ENCODE assay signal across 1 cellular context in genomic region chr18:49727816-49728215, GRCh38.
TF ChIP-seq lines count a peak whose summit lies in the region.

No MANE protein-coding gene starts in this region.

TF ChIP-seq in SK-N-SH treated with all-trans-retinoic acid at 6 μM for 48 hours, 23 proteins besides CTCF, POLR2A, EP300 and RAD21:
- TF ChIP-seq, protein P1, sequence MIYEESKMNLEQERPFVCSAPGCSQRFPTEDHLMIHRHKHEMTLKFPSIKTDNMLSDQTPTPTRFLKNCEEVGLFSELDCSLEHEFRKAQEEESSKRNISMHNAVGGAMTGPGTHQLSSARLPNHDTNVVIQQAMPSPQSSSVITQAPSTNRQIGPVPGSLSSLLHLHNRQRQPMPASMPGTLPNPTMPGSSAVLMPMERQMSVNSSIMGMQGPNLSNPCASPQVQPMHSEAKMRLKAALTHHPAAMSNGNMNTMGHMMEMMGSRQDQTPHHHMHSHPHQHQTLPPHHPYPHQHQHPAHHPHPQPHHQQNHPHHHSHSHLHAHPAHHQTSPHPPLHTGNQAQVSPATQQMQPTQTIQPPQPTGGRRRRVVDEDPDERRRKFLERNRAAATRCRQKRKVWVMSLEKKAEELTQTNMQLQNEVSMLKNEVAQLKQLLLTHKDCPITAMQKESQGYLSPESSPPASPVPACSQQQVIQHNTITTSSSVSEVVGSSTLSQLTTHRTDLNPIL (CRISPR knock-in tag; IDR thresholded peaks at IDR 0.05; ENCODE audit: low read depth): no peak
- TF ChIP-seq TSHZ2 (CRISPR knock-in tag; IDR thresholded peaks at IDR 0.05) (no peak), PPARA (CRISPR knock-in tag; IDR thresholded peaks at IDR 0.05; ENCODE audit: borderline replicate concordance) (no peak), ZFP30 (CRISPR knock-in tag; IDR thresholded peaks at IDR 0.05) (no peak), CSDC2 (CRISPR knock-in tag; IDR thresholded peaks at IDR 0.05) (no peak), ESRRG (CRISPR knock-in tag; IDR thresholded peaks at IDR 0.05) (no peak), ISL1 (CRISPR knock-in tag; IDR thresholded peaks at IDR 0.05) (no peak), SNAI2 (CRISPR knock-in tag; IDR thresholded peaks at IDR 0.05) (no peak), ZNF70 (CRISPR knock-in tag; IDR thresholded peaks at IDR 0.05) (no peak), PATZ1 (CRISPR knock-in tag; IDR thresholded peaks at IDR 0.05; ENCODE audit: borderline replicate concordance) (no peak), ARNTL (CRISPR knock-in tag; IDR thresholded peaks at IDR 0.05; ENCODE audit: borderline replicate concordance, low read depth) (no peak), RARB (CRISPR knock-in tag; IDR thresholded peaks at IDR 0.05) (no peak), ZFP3 (CRISPR knock-in tag; IDR thresholded peaks at IDR 0.05) (no peak), BACH2 (CRISPR knock-in tag; IDR thresholded peaks at IDR 0.05; ENCODE audit: borderline replicate concordance) (no peak)
- TF ChIP-seq, protein P2, sequence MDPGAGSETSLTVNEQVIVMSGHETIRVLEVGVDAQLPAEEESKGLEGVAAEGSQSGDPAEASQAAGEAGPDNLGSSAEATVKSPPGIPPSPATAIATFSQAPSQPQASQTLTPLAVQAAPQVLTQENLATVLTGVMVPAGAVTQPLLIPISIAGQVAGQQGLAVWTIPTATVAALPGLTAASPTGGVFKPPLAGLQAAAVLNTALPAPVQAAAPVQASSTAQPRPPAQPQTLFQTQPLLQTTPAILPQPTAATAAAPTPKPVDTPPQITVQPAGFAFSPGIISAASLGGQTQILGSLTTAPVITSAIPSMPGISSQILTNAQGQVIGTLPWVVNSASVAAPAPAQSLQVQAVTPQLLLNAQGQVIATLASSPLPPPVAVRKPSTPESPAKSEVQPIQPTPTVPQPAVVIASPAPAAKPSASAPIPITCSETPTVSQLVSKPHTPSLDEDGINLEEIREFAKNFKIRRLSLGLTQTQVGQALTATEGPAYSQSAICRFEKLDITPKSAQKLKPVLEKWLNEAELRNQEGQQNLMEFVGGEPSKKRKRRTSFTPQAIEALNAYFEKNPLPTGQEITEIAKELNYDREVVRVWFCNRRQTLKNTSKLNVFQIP (CRISPR knock-in tag; IDR thresholded peaks at IDR 0.05; ENCODE audit: borderline replicate concordance, low read depth): no peak
- TF ChIP-seq, protein P3, sequence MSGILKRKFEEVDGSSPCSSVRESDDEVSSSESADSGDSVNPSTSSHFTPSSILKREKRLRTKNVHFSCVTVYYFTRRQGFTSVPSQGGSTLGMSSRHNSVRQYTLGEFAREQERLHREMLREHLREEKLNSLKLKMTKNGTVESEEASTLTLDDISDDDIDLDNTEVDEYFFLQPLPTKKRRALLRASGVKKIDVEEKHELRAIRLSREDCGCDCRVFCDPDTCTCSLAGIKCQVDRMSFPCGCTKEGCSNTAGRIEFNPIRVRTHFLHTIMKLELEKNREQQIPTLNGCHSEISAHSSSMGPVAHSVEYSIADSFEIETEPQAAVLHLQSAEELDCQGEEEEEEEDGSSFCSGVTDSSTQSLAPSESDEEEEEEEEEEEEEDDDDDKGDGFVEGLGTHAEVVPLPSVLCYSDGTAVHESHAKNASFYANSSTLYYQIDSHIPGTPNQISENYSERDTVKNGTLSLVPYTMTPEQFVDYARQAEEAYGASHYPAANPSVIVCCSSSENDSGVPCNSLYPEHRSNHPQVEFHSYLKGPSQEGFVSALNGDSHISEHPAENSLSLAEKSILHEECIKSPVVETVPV (CRISPR knock-in tag; IDR thresholded peaks at IDR 0.05): no peak
